ENCODE assay signal across 16 cellular contexts in genomic region chr6:6584310-6585002, GRCh38. TPM values are rescaled to one million over a fixed set of nuclear protein-coding genes. Genes with fewer than 3 reads are reported as not detected.
A peak's percentile ranks its signal among the peaks of the same experiment; 100 is the strongest.
DNase-seq lines count a peak whose midpoint lies in the region; ATAC-seq and TF ChIP-seq lines count a peak whose summit lies in the region.
"Had no signal": no experiment of that assay in that cellular context is flagged by ENCODE, and none has a peak within 500 bp of the region (broad histone marks: within the 10 kb centered on the region; RNA-seq: fewer than 3 reads in every experiment).

No MANE protein-coding gene starts in this region.

- H3K9me3 Mint-ChIP-seq in activated naive CD8-positive, alpha-beta T cell treated with anti-CD3 and anti-CD28 coated beads for 36 hours, result peaks cover 15% of the 10 kb centered on the region

- no peak for TF ChIP-seq CTCF in transverse colon (IDR thresholded peaks at IDR 0.05)

- no peak for TF ChIP-seq POLR2A in transverse colon (IDR thresholded peaks at IDR 0.05)

- peak overlapping the region; percentile 57; the same call in 1 of the 2 replicates for H3K4me3 ChIP-seq in GM08714 (ENCODE audit: low read length)
- no peak overlapping the region for H3K4me3 ChIP-seq in transverse colon

- H3K27ac ChIP-seq in transverse colon, result no peak overlapping the region
- H3K27ac ChIP-seq: neutrophil had no signal

- no peaks in the 10 kb centered on the region for H3K9me3 ChIP-seq in transverse colon
- H3K9me3 ChIP-seq: neutrophil had no signal

- DNase-seq in KBM-7 (peak; percentile 49), DMS114 treated with DMSO at 0.1 percent for 48 hours (lab: John Stamatoyannopoulos, UW; ENCODE audit: unreplicated experiment) (no peak), transverse colon (no peak), COLO829 (ENCODE audit: low spot score) (no peak)
- DNase-seq in activated naive CD8-positive, alpha-beta T cell treated with anti-CD3 and anti-CD28 coated beads for 36 hours, result no peak
- DNase-seq in stimulated activated CD4-positive, alpha-beta T cell treated with anti-CD3 and anti-CD28 coated beads, Interleukin-1b, Interleukin-23, amount 100 ng/mL, for 48 hours, result no peak
- DNase-seq: activated CD8-positive, alpha-beta memory T cell treated with anti-CD3 and anti-CD28 coated beads for 24 hours; effector memory CD4-positive, alpha-beta T cell; H7; left colon; NCI-H524; SW 1271 had no signal

- no peaks in the 10 kb centered on the region for H3K36me3 ChIP-seq in transverse colon
- H3K36me3 ChIP-seq: neutrophil had no signal

- in situ Hi-C loops in KBM-7 (cut with MboI; ENCODE audit: low pct_unique_long_range_greater_than_20kb, low sequenced_read_pairs) (no loop called here), transverse colon (cut with MboI; ENCODE audit: low pct_ligation_motif_present in 1 of 4, low pct_unique_long_range_greater_than_20kb in 1 of 4, low sequenced_read_pairs in 3 of 4) (no loop called here)

- no peak for TF ChIP-seq EP300 in transverse colon (IDR thresholded peaks at IDR 0.05; ENCODE audit: low read depth)

- no peaks in the 10 kb centered on the region for H3K27me3 ChIP-seq in transverse colon
- H3K27me3 ChIP-seq: neutrophil had no signal

- H3K36me3 Mint-ChIP-seq in activated naive CD8-positive, alpha-beta T cell treated with anti-CD3 and anti-CD28 coated beads for 36 hours, result peaks cover 14% of the 10 kb centered on the region

- peaks cover 0 to 8% (median 2%) of the 10 kb centered on the region in 4 donors for H3K4me1 ChIP-seq in transverse colon

- WGBS in transverse colon (ENCODE audit: low coverage in 1 of 2), 2 donors, result 78 to 87% methylated on average over 2 to 7 of the region's 7 CpGs

- H3K4me3 Mint-ChIP-seq in activated naive CD8-positive, alpha-beta T cell treated with anti-CD3 and anti-CD28 coated beads for 36 hours, result no peak overlapping the region

- H3K27me3 Mint-ChIP-seq in activated naive CD8-positive, alpha-beta T cell treated with anti-CD3 and anti-CD28 coated beads for 36 hours, result no peaks in the 10 kb centered on the region

- H3K27ac Mint-ChIP-seq in activated naive CD8-positive, alpha-beta T cell treated with anti-CD3 and anti-CD28 coated beads for 36 hours, result peak overlapping the region; percentile 59

- H3K4me1 Mint-ChIP-seq in activated naive CD8-positive, alpha-beta T cell treated with anti-CD3 and anti-CD28 coated beads for 36 hours, result peaks cover 53% of the 10 kb centered on the region

- intact Hi-C loops in transverse colon (cut with DNase I; ENCODE audit: low total_unique reads), result no loop called here

- peak; percentile 27 for ATAC-seq in GM18861 (IDR thresholded peaks at IDR 0.05; ENCODE audit: unreplicated experiment)
- ATAC-seq: left colon had no signal

RNA-seq across cellular contexts. Expression of gene LY86, which starts 4.1 kb away (rescaled TPM):
- 1 to 10 TPM; 1.2 to 1.3 TPM for total RNA-seq in activated naive CD8-positive, alpha-beta T cell treated with anti-CD3 and anti-CD28 coated beads for 36 hours
- total RNA-seq in transverse colon, result 10 to 100 TPM in 1 of 4 donors, not detected in 3; 10.0 TPM
- total RNA-seq: glomerular endothelial cell, H7 had no signal
